ENCODE assay signal across 27 cellular contexts in genomic region chr4:75457365-75457764, GRCh38.
"Had no signal": no experiment of that assay in that cellular context is flagged by ENCODE, and none has a peak within 500 bp of the region (broad histone marks: within the 10 kb centered on the region; RNA-seq: fewer than 3 reads in every experiment).

No MANE protein-coding gene starts in this region.

- H3K36me3 ChIP-seq: stomach, suprapubic skin, thoracic aorta, thyroid gland, tibial artery, tibial nerve, transverse colon, upper lobe of left lung, upper lobe of right lung, uterus, vagina had no signal

- ATAC-seq: stimulated activated effector memory CD8-positive, alpha-beta T cell treated with anti-CD3 and anti-CD28 coated beads, Interleukin-12 subunit alpha, Interleukin-12 subunit beta, amount 100 ng/mL, for 72 hours; stimulated activated memory B cell treated with anti-CD40 and anti-IgM and Interleukin-4, amounts not matched to agents 10 μg/mL and 1 μg/mL and 100 μg/mL, for 72 hours; stimulated activated naive B cell treated with anti-CD40 and anti-IgM and Interleukin-4, amounts not matched to agents 10 μg/mL and 1 μg/mL and 100 μg/mL, for 72 hours; stimulated activated naive CD8-positive, alpha-beta T cell treated with anti-CD3 and anti-CD28 coated beads, Interleukin-15, amount 100 ng/mL, for 72 hours; stimulated activated naive CD8-positive, alpha-beta T cell treated with anti-CD3 and anti-CD28 coated beads, Interleukin-15, Interleukin-2, amounts not matched to agents 100 U/mL and 50 U/mL, for 24 hours; upper lobe of right lung had no signal

- H3K27me3 ChIP-seq: stomach, suprapubic skin, testis, thyroid gland, tibial artery, tibial nerve, transverse colon, upper lobe of left lung, upper lobe of right lung, uterus, vagina had no signal

- DNase-seq: stimulated activated CD4-positive, alpha-beta T cell treated with anti-CD3 and anti-CD28 coated beads, Interleukin-2, amount 100 ng/mL, for 48 hours; stimulated activated CD4-positive, alpha-beta T cell treated with anti-CD3 and anti-CD28 coated beads, Interleukin-4, amount 100 ng/mL, for 1 hour; stimulated activated CD4-positive, alpha-beta T cell treated with anti-CD3 and anti-CD28 coated beads, Interleukin-4, amount 100 ng/mL, for 24 hours; stimulated activated CD4-positive, alpha-beta T cell treated with anti-CD3 and anti-CD28 coated beads, Interleukin-4, amount 100 ng/mL, for 4 hours; stimulated activated CD8-positive, alpha-beta memory T cell treated with anti-CD3 and anti-CD28 coated beads, Interleukin-4, amount 100 ng/mL, for 48 hours; stimulated activated naive B cell treated with anti-CD40 and anti-IgM and Interleukin-4, amounts not matched to agents 10 μg/mL and 1 μg/mL and 100 μg/mL, for 72 hours; stimulated activated naive CD4-positive, alpha-beta T cell; stimulated activated naive CD4-positive, alpha-beta T cell treated with Interleukin-2 at 50 U/mL for 16 hours; stimulated activated naive CD8-positive, alpha-beta T cell treated with anti-CD3 and anti-CD28 coated beads, Interleukin-15, amount 100 ng/mL, for 72 hours; stimulated activated naive CD8-positive, alpha-beta T cell treated with anti-CD3 and anti-CD28 coated beads, Interleukin-15, Interleukin-2, amounts not matched to agents 100 U/mL and 50 U/mL, for 24 hours; stomach; substantia nigra; testis; thyroid gland; tibial artery; transverse colon; trophoblast cell; upper lobe of left lung; upper lobe of right lung; uterus had no signal

- FAIRE-seq: urothelium cell line had no signal

- H3K9me3 ChIP-seq: stomach, suprapubic skin, testis, thoracic aorta, thyroid gland, tibial artery, tibial nerve, upper lobe of left lung, upper lobe of right lung, uterus, vagina had no signal

- H3K4me1 ChIP-seq: stomach, suprapubic skin, testis, thyroid gland, tibial artery, tibial nerve, transverse colon, upper lobe of left lung, upper lobe of right lung, uterus, vagina had no signal

- H3K27ac ChIP-seq: stomach, suprapubic skin, testis, thoracic aorta, thyroid gland, tibial artery, tibial nerve, transverse colon, upper lobe of left lung, upper lobe of right lung, uterus, vagina had no signal

- H3K4me3 ChIP-seq: stomach, suprapubic skin, testis, thoracic aorta, thyroid gland, tibial artery, tibial nerve, transverse colon, upper lobe of left lung, upper lobe of right lung, uterus, vagina had no signal
